Comparison of ENCODE assay signal across 8 cellular contexts in genomic region chr1:100265562-100265930, GRCh38. TPM values are rescaled to one million over a fixed set of nuclear protein-coding genes. Genes with fewer than 3 reads are reported as not detected.
DNase-seq lines count a peak whose midpoint lies in the region; ATAC-seq and TF ChIP-seq lines count a peak whose summit lies in the region.

No MANE protein-coding gene starts in this region.

- ATAC-seq in GM19397 (IDR thresholded peaks at IDR 0.05; ENCODE audit: unreplicated experiment) (peak; percentile 27), HG03432 (IDR thresholded peaks at IDR 0.05; ENCODE audit: unreplicated experiment) (peak; percentile 37), omental fat pad (ENCODE audit: low FRiP score) (peak; percentile 58)

- H3K4me3 ChIP-seq in fibroblast of pulmonary artery (replicated peaks; ENCODE audit: low read depth, low read length), result peak overlapping the region; percentile 82

- TF ChIP-seq CTCF in VCaP (conservative IDR thresholded peaks at IDR 0.05) (no peak), fibroblast of pulmonary artery (IDR thresholded peaks at IDR 0.05; ENCODE audit: low read length, missing control alignments) (no peak), omental fat pad (IDR thresholded peaks at IDR 0.05) (no peak)

- peak overlapping the region; percentile 86 for H3K27ac ChIP-seq in VCaP

- DNase-seq in DMS53 treated with DMSO at 0.1 percent for 48 hours (lab: John Stamatoyannopoulos, UW; ENCODE audit: unreplicated experiment), result peak; percentile 47
- peak; percentile 48 for DNase-seq in fibroblast of pulmonary artery (ENCODE audit: low read depth)
- DNase-seq in omental fat pad (ENCODE audit: low spot score), result no peak
- DNase-seq in central memory CD4-positive, alpha-beta T cell, result no peak
- DNase-seq in activated CD8-positive, alpha-beta memory T cell treated with anti-CD3 and anti-CD28 coated beads, Interleukin-2, amount 50 U/mL, for 4 hours, result no peak

RNA-seq across cellular contexts. Expression of gene RTCA, which starts 0.5 kb away (rescaled TPM):
- 10 to 100 TPM; 15.9 to 29.1 (median 19.4) TPM for total RNA-seq in omental fat pad

RNA-seq across cellular contexts. Expression of gene DBT, which starts 15.9 kb away (rescaled TPM):
- total RNA-seq in omental fat pad, result 1 to 10 TPM; 3.4 to 9.8 (median 6.4) TPM

Comparison
In these comparisons a context has a peak if more than half of its experiments do, and no peak if none do; other contexts are left out.
1. DNase-seq: peak in DMS53 treated with DMSO at 0.1 percent for 48 hours (single experiment) and fibroblast of pulmonary artery (single experiment); none in omental fat pad (single experiment), central memory CD4-positive, alpha-beta T cell (single experiment) and activated CD8-positive, alpha-beta memory T cell treated with anti-CD3 and anti-CD28 coated beads, Interleukin-2, amount 50 U/mL, for 4 hours (single experiment).
2. Peak in every context shown above with its lines, with median percentiles within 50 percentile points of each other: ATAC-seq.